Comparison of ENCODE assay signal across 23 cellular contexts in the genomic region with DNA sequence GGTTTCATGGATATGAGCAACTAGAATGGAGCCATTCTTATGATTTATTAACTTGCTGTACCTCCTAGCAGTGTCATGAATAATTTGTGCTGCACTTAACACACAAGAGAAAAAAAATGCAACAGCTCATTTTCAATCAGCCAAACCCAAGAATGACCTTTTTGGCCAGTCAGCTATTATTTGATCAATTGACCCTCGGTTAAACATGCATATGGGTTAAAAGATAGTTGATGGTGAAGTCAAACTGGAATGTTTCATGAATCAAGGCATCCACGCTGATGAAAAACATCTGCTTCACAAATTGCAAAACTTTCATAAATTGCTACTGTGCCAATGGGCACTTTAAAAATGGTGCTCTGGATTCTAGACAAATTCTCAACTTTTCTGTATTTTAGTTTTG. TPM values are rescaled to one million over a fixed set of nuclear protein-coding genes. Genes with fewer than 3 reads are reported as not detected.
"Had no signal": no experiment of that assay in that cellular context is flagged by ENCODE, and none has a peak within 500 bp of the region (broad histone marks: within the 10 kb centered on the region; RNA-seq: fewer than 3 reads in every experiment).

No MANE protein-coding gene starts in this region.

- H3K27ac Mint-ChIP-seq: IgD-negative memory B cell had no signal

- H3K4me1 Mint-ChIP-seq: IgD-negative memory B cell had no signal

- H3K36me3 Mint-ChIP-seq: IgD-negative memory B cell had no signal

- H3K9me3 ChIP-seq: SK-N-SH had no signal

- H3K4me3 ChIP-seq: K562 had no signal

- H3K4me2 ChIP-seq: KMS-11, SK-N-SH had no signal

- ATAC-seq: K562 had no signal

- H3K4me3 Mint-ChIP-seq: IgD-negative memory B cell had no signal

- FAIRE-seq: K562 had no signal

- H3K9ac ChIP-seq: KMS-11, SK-N-SH had no signal

- H3K27me3 Mint-ChIP-seq: IgD-negative memory B cell had no signal

- H3K27ac ChIP-seq: KMS-11, RWPE1 had no signal

- DNase-seq: Kasumi-1, MM.1S, NCI-H1092 treated with DMSO at 0.1 percent for 48 hours, NCI-H1436, NCI-H187, NCI-H2029, NCI-H2081 treated with DMSO at 0.1 percent for 48 hours, NCI-H2171, NCI-H226, NCI-H446, NCI-H510A, NCI-H524 treated with DMSO at 0.1 percent for 48 hours, NCI-H69, NCI-H774, SHP77, SK-N-SH, SW 1271 had no signal

RNA-seq across cellular contexts. Expression of gene CCDC198, which starts 55.5 kb away (rescaled TPM):
- total RNA-seq: K562, M059J, SK-MEL-5 had no signal
- polyA plus RNA-seq: IgD-negative memory B cell, K562, SK-N-SH had no signal
